ENCODE assay signal across 11 cellular contexts in genomic region chr9:75588808-75589207, GRCh38.
DNase-seq lines count a peak whose midpoint lies in the region; ATAC-seq and TF ChIP-seq lines count a peak whose summit lies in the region.
"Had no signal": no experiment of that assay in that cellular context is flagged by ENCODE, and none has a peak within 500 bp of the region (broad histone marks: within the 10 kb centered on the region; RNA-seq: fewer than 3 reads in every experiment).

No MANE protein-coding gene starts in this region.

- H3F3A ChIP-seq in SK-N-SH (replicated peaks; ENCODE audit: insufficient read depth): no peaks in the 10 kb centered on the region

- H3K79me2 ChIP-seq in SK-N-SH (ENCODE audit: insufficient read depth): no peaks in the 10 kb centered on the region

- H3K9me3 ChIP-seq in SK-N-SH (no peaks in the 10 kb centered on the region; the same call in 1 of the 2 replicates), transverse colon (no peaks in the 10 kb centered on the region), heart left ventricle (peaks cover 0 to 4% (median 0%) of the 10 kb centered on the region in 12 donors)

- no peak for TF ChIP-seq RAD21 in SK-N-SH (IDR thresholded peaks at IDR 0.05; ENCODE audit: low read length)

- no peaks in the 10 kb centered on the region for H3K27me3 ChIP-seq in SK-N-SH (ENCODE audit: insufficient read depth)
- no peaks in the 10 kb centered on the region for H3K27me3 ChIP-seq in transverse colon
- H3K27me3 ChIP-seq in heart left ventricle: no peaks in the 10 kb centered on the region

- in situ Hi-C loops in transverse colon (cut with MboI; ENCODE audit: low pct_ligation_motif_present in 1 of 4, low pct_unique_long_range_greater_than_20kb in 1 of 4, low sequenced_read_pairs in 3 of 4): no loop called here

- POLR2A ChIA-PET in SK-N-SH (lab: Yijun Ruan, JAX): no interaction called here

- DNase-seq in SK-N-SH: peak; percentile 1
- peak; percentile 6 to 45 for DNase-seq in Kasumi-1 (lab: John Stamatoyannopoulos, UW)
- no peak for DNase-seq in cardiac fibroblast (ENCODE audit: low read depth in 2 of 2)
- no peak for DNase-seq in transverse colon
- no peak for DNase-seq in caudate nucleus (lab: John Stamatoyannopoulos, UW)
- DNase-seq in heart left ventricle: no peak
- DNase-seq: dermis blood vessel endothelial cell, hippocampal formation, small intestine had no signal

- no peak overlapping the region for H2AFZ ChIP-seq in SK-N-SH (ENCODE audit: low read depth)

- H3K4me1 ChIP-seq in SK-N-SH (ENCODE audit: control insufficient read depth in 1 of 2, insufficient read depth in 2 of 2, low read depth in 1 of 2, low read length in 1 of 2) (no peaks in the 10 kb centered on the region), transverse colon (no peaks in the 10 kb centered on the region), heart left ventricle (peaks cover 0 to 5% (median 0%) of the 10 kb centered on the region in 12 donors)

- H3K36me3 ChIP-seq in SK-N-SH (replicated peaks in 1 of 2; ENCODE audit: control insufficient read depth in 1 of 2, insufficient read depth in 2 of 2, low read length in 1 of 2) (no peaks in the 10 kb centered on the region), transverse colon (no peaks in the 10 kb centered on the region), heart left ventricle (no peaks in the 10 kb centered on the region)

- CTCF ChIA-PET in SK-N-SH (lab: Yijun Ruan, JAX): interaction anchor here (1.2 to 1.5 kb wide), 2 partner anchors 11 to 36 kb away, joined by 3 to 5 read pairs; no protein-coding TSS in a partner anchor

- H3K9me2 ChIP-seq in SK-N-SH: no peaks in the 10 kb centered on the region

- intact Hi-C loops in transverse colon (cut with DNase I; ENCODE audit: low total_unique reads) (no loop called here), heart left ventricle (cut with DNase I) (no loop called here)

- no peak overlapping the region for H3K4me2 ChIP-seq in SK-N-SH

- TF ChIP-seq CTCF in SK-N-SH (IDR thresholded peaks at IDR 0.05) (no peak), cardiac fibroblast (IDR thresholded peaks at IDR 0.05; ENCODE audit: low read depth, low read length) (peak; percentile 16), transverse colon (IDR thresholded peaks at IDR 0.05) (peak in 4 of 5 experiments; percentile 10 to 29 (median 20)), heart left ventricle (IDR thresholded peaks at IDR 0.05) (peak in 1 of 12 donors; percentile 18)

- H3K4me3 ChIP-seq in SK-N-SH (ENCODE audit: low read depth in 2 of 2, low read length in 1 of 2) (no peak overlapping the region), cardiac fibroblast (replicated peaks in 1 of 2; ENCODE audit: low read depth in 2 of 2, low read length in 2 of 2) (no peak overlapping the region), transverse colon (no peak overlapping the region), heart left ventricle (no peak overlapping the region)

- TF ChIP-seq POLR2A in transverse colon (IDR thresholded peaks at IDR 0.05): no peak
- no peak for TF ChIP-seq POLR2A in heart left ventricle (IDR thresholded peaks at IDR 0.05)

- no peak for ATAC-seq in SK-N-SH treated with all-trans-retinoic acid at 6 μM for 48 hours
- ATAC-seq in GM21447 (IDR thresholded peaks at IDR 0.05; ENCODE audit: unreplicated experiment): no peak
- ATAC-seq in heart left ventricle: no peak

- no peak overlapping the region for H3K9ac ChIP-seq in SK-N-SH

- 2% methylated on average over 2 of the region's 2 CpGs for WGBS in SK-N-SH (ENCODE audit: low lambda C conversion rate)
- 66 to 74% methylated on average over 2 of the region's 2 CpGs for WGBS in transverse colon (ENCODE audit: low coverage in 1 of 2), 2 donors
- 79 to 86% (median 83%) methylated on average over 2 of the region's 2 CpGs for WGBS in heart left ventricle, 4 donors

- TF ChIP-seq EP300 in SK-N-SH (IDR thresholded peaks at IDR 0.05; ENCODE audit: borderline replicate concordance in 1 of 2, low read depth in 1 of 2, low read length in 1 of 2) (no peak), transverse colon (IDR thresholded peaks at IDR 0.05; ENCODE audit: low read depth) (no peak)

- no peaks in the 10 kb centered on the region for H4K20me1 ChIP-seq in SK-N-SH (ENCODE audit: insufficient read depth)

- no peak overlapping the region for H3K27ac ChIP-seq in SK-N-SH (ENCODE audit: low read depth in 2 of 2, low read length in 1 of 2)
- H3K27ac ChIP-seq in transverse colon: no peak overlapping the region
- H3K27ac ChIP-seq in caudate nucleus (ENCODE audit: low read depth, low read length): no peak overlapping the region
- H3K27ac ChIP-seq in heart left ventricle: no peak overlapping the region

TF ChIP-seq in SK-N-SH, 30 proteins besides CTCF, POLR2A, EP300 and RAD21:
- TF ChIP-seq IRF3 (IDR thresholded peaks at IDR 0.05; ENCODE audit: low read depth, low read length): no peak

TF ChIP-seq in SK-N-SH treated with all-trans-retinoic acid at 6 μM for 48 hours, 23 proteins besides CTCF, POLR2A, EP300 and RAD21 (continues in another document):
- TF ChIP-seq ISL1 (CRISPR knock-in tag; IDR thresholded peaks at IDR 0.05) (no peak), ZFP3 (CRISPR knock-in tag; IDR thresholded peaks at IDR 0.05) (no peak), PPARA (CRISPR knock-in tag; IDR thresholded peaks at IDR 0.05; ENCODE audit: borderline replicate concordance) (no peak), CREB5 (CRISPR knock-in tag; IDR thresholded peaks at IDR 0.05; ENCODE audit: low read depth) (no peak), ZC3H10 (CRISPR knock-in tag; IDR thresholded peaks at IDR 0.05) (no peak), GLIS3 (CRISPR knock-in tag; IDR thresholded peaks at IDR 0.05) (no peak), ZFP30 (CRISPR knock-in tag; IDR thresholded peaks at IDR 0.05) (no peak), TCF4 (CRISPR knock-in tag; IDR thresholded peaks at IDR 0.05; ENCODE audit: borderline replicate concordance) (no peak), PATZ1 (CRISPR knock-in tag; IDR thresholded peaks at IDR 0.05; ENCODE audit: borderline replicate concordance) (no peak), TOX (CRISPR knock-in tag; IDR thresholded peaks at IDR 0.05; ENCODE audit: borderline replicate concordance) (no peak), CSDC2 (CRISPR knock-in tag; IDR thresholded peaks at IDR 0.05) (no peak), ZNF565 (CRISPR knock-in tag; conservative IDR thresholded peaks at IDR 0.05; ENCODE audit: low read depth) (no peak), POU6F1 (CRISPR knock-in tag; IDR thresholded peaks at IDR 0.05; ENCODE audit: borderline replicate concordance, low read depth) (no peak), CSRNP3 (CRISPR knock-in tag; IDR thresholded peaks at IDR 0.05) (no peak), BACH2 (CRISPR knock-in tag; IDR thresholded peaks at IDR 0.05; ENCODE audit: borderline replicate concordance) (no peak), OSR1 (CRISPR knock-in tag; IDR thresholded peaks at IDR 0.05) (no peak), RARB (CRISPR knock-in tag; IDR thresholded peaks at IDR 0.05) (no peak)

Comparison
In these comparisons a context has a peak if more than half of its experiments do, and no peak if none do; other contexts are left out.
1. DNase-seq: peak in SK-N-SH (single experiment) and Kasumi-1 (2 of 2); none in cardiac fibroblast (0 of 2), transverse colon (single experiment), caudate nucleus (0 of 61) and heart left ventricle (0 of 5).